ENCODE assay signal across 1 cellular context in the genomic region with DNA sequence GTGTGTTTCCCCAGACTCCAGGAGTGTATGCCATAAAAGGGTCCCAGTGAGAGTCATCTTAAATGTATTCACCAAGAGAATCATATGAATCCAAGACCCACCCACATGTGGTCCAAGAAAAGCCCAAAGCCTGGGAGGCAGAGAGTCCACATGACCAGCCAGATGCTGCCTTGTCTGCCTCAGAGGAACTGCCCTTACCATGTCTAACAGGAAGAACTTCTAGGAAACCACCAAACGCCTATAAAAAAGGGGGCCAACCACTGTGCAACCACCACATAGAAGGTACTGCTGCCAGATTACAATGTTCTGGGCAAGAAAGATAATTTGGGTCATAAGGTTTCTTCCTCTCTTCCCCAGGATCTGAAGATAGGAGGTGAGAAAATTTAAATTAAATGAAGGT.
TF ChIP-seq lines count a peak whose summit lies in the region.

No MANE protein-coding gene starts in this region.

TF ChIP-seq in H1, 55 proteins besides CTCF, POLR2A, EP300 and RAD21:
- TF ChIP-seq, protein P1, sequence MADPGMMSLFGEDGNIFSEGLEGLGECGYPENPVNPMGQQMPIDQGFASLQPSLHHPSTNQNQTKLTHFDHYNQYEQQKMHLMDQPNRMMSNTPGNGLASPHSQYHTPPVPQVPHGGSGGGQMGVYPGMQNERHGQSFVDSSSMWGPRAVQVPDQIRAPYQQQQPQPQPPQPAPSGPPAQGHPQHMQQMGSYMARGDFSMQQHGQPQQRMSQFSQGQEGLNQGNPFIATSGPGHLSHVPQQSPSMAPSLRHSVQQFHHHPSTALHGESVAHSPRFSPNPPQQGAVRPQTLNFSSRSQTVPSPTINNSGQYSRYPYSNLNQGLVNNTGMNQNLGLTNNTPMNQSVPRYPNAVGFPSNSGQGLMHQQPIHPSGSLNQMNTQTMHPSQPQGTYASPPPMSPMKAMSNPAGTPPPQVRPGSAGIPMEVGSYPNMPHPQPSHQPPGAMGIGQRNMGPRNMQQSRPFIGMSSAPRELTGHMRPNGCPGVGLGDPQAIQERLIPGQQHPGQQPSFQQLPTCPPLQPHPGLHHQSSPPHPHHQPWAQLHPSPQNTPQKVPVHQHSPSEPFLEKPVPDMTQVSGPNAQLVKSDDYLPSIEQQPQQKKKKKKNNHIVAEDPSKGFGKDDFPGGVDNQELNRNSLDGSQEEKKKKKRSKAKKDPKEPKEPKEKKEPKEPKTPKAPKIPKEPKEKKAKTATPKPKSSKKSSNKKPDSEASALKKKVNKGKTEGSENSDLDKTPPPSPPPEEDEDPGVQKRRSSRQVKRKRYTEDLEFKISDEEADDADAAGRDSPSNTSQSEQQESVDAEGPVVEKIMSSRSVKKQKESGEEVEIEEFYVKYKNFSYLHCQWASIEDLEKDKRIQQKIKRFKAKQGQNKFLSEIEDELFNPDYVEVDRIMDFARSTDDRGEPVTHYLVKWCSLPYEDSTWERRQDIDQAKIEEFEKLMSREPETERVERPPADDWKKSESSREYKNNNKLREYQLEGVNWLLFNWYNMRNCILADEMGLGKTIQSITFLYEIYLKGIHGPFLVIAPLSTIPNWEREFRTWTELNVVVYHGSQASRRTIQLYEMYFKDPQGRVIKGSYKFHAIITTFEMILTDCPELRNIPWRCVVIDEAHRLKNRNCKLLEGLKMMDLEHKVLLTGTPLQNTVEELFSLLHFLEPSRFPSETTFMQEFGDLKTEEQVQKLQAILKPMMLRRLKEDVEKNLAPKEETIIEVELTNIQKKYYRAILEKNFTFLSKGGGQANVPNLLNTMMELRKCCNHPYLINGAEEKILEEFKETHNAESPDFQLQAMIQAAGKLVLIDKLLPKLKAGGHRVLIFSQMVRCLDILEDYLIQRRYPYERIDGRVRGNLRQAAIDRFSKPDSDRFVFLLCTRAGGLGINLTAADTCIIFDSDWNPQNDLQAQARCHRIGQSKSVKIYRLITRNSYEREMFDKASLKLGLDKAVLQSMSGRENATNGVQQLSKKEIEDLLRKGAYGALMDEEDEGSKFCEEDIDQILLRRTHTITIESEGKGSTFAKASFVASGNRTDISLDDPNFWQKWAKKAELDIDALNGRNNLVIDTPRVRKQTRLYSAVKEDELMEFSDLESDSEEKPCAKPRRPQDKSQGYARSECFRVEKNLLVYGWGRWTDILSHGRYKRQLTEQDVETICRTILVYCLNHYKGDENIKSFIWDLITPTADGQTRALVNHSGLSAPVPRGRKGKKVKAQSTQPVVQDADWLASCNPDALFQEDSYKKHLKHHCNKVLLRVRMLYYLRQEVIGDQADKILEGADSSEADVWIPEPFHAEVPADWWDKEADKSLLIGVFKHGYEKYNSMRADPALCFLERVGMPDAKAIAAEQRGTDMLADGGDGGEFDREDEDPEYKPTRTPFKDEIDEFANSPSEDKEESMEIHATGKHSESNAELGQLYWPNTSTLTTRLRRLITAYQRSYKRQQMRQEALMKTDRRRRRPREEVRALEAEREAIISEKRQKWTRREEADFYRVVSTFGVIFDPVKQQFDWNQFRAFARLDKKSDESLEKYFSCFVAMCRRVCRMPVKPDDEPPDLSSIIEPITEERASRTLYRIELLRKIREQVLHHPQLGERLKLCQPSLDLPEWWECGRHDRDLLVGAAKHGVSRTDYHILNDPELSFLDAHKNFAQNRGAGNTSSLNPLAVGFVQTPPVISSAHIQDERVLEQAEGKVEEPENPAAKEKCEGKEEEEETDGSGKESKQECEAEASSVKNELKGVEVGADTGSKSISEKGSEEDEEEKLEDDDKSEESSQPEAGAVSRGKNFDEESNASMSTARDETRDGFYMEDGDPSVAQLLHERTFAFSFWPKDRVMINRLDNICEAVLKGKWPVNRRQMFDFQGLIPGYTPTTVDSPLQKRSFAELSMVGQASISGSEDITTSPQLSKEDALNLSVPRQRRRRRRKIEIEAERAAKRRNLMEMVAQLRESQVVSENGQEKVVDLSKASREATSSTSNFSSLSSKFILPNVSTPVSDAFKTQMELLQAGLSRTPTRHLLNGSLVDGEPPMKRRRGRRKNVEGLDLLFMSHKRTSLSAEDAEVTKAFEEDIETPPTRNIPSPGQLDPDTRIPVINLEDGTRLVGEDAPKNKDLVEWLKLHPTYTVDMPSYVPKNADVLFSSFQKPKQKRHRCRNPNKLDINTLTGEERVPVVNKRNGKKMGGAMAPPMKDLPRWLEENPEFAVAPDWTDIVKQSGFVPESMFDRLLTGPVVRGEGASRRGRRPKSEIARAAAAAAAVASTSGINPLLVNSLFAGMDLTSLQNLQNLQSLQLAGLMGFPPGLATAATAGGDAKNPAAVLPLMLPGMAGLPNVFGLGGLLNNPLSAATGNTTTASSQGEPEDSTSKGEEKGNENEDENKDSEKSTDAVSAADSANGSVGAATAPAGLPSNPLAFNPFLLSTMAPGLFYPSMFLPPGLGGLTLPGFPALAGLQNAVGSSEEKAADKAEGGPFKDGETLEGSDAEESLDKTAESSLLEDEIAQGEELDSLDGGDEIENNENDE (IDR thresholded peaks at IDR 0.05; ENCODE audit: insufficient replicate concordance, low read length) = no peak
- TF ChIP-seq CBX8 (IDR thresholded peaks at IDR 0.05; ENCODE audit: borderline replicate concordance, low read depth, low read length) = no peak
- TF ChIP-seq TAF7 (optimal IDR thresholded peaks at IDR 0.05; ENCODE audit: borderline replicate concordance, low read depth, low read length) = no peak
